ENCODE assay signal across 33 cellular contexts in the genomic region with DNA sequence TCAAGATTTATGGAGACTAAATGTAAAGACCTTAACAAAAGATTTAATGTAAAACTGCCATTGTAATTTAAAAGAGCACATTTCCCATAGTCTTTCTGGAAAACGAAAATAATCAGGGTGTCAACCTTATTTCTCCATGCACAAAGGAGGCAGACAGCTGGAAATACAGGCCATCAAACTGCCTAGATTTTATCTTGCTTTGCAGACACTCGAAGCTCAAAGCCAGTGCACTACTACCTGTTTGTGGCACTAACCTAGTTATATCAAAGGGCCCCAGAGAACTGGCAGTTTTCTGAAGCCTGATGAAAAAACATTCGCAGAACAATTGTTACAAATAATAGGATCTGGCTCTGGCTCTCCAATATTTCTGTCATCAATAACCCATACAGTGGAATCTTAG.
"Had no signal": no experiment of that assay in that cellular context is flagged by ENCODE, and none has a peak within 500 bp of the region (broad histone marks: within the 10 kb centered on the region; RNA-seq: fewer than 3 reads in every experiment).

No MANE protein-coding gene starts in this region.

- H3K4me1 ChIP-seq: adrenal gland, body of pancreas, breast epithelium had no signal

- H3K27me3 ChIP-seq: adrenal gland, body of pancreas, brain microvascular endothelial cell, breast epithelium had no signal

- DNase-seq: activated B cell treated with CpG ODN at 0.5 μM for 24 hours; activated CD4-positive, alpha-beta memory T cell treated with anti-CD3 and anti-CD28 coated beads for 36 hours; activated CD4-positive, alpha-beta T cell treated with anti-CD3 and anti-CD28 coated beads for 4 hours; activated CD4-positive, alpha-beta T cell treated with anti-CD3 and anti-CD28 coated beads, Interleukin-2, amount 10 ng/mL, durations not matched to agents 24 days and 14 days; activated CD4-positive, alpha-beta T cell treated with anti-CD3 and anti-CD28 coated beads, Interleukin-2, amount 50 U/mL, for 1 hour; activated CD4-positive, alpha-beta T cell treated with anti-CD3 and anti-CD28 coated beads, Interleukin-2, amount 50 U/mL, for 4 hours; activated CD4-positive, CD25-positive, alpha-beta regulatory T cell treated with anti-CD3 and anti-CD28 coated beads, Interleukin-2, amount 50 U/mL, for 72 hours; activated CD8-positive, alpha-beta memory T cell treated with anti-CD3 and anti-CD28 coated beads, Interleukin-2, amount 50 U/mL, for 4 hours; activated CD8-positive, alpha-beta T cell treated with anti-CD3 and anti-CD28 coated beads for 36 hours; activated effector memory CD4-positive, alpha-beta T cell treated with anti-CD3 and anti-CD28 coated beads, Interleukin-2, amount 50 U/mL, for 16 hours; activated gamma-delta T cell treated with Interleukin-2 at 50 U/mL for 16 hours; activated naive CD4-positive, alpha-beta T cell; activated naive CD4-positive, alpha-beta T cell treated with anti-CD3 and anti-CD28 coated beads for 36 hours; activated naive CD4-positive, alpha-beta T cell treated with anti-CD3 and anti-CD28 coated beads, Interleukin-2, amount 50 U/mL, for 16 hours; activated naive CD8-positive, alpha-beta T cell treated with anti-CD3 and anti-CD28 coated beads for 36 hours; activated T-cell treated with anti-CD3 and anti-CD28 coated beads for 4 hours; activated T-cell treated with anti-CD3 and anti-CD28 coated beads, Interleukin-2, amount 50 U/mL, for 1 hour; activated T-cell treated with anti-CD3 and anti-CD28 coated beads, Interleukin-2, amount 50 U/mL, for 4 hours; activated T-cell treated with anti-CD3 and anti-CD28 coated beads, Interleukin-2, amount 50 U/mL, for 72 hours; amniotic stem cell; aorta; body of pancreas; brain microvascular endothelial cell; central memory CD4-positive, alpha-beta T cell; T-helper 2 cell; T-helper 9 cell had no signal

- H3K27ac ChIP-seq: adrenal gland, body of pancreas, brain microvascular endothelial cell, breast epithelium, VCaP had no signal

- H3K9me3 ChIP-seq: adrenal gland, body of pancreas had no signal

- H3K36me3 ChIP-seq: adrenal gland, brain microvascular endothelial cell, breast epithelium had no signal

- ATAC-seq: activated CD8-positive, alpha-beta T cell treated with anti-CD3 and anti-CD28 coated beads for 36 hours; activated naive CD4-positive, alpha-beta T cell treated with anti-CD3 and anti-CD28 coated beads, Interleukin-2, amount 50 U/mL, for 72 hours; activated T-cell treated with anti-CD3 and anti-CD28 coated beads, Interleukin-2, amount 50 U/mL, for 4 hours; activated T-cell treated with anti-CD3 and anti-CD28 coated beads, Interleukin-2, amount 50 U/mL, for 72 hours; activated T-helper 17 cell treated with anti-CD3 and anti-CD28 coated beads, Interleukin-2, amount 50 U/mL, for 72 hours; body of pancreas had no signal

- FAIRE-seq: astrocyte, TTC549 had no signal

- H3K4me3 ChIP-seq: adrenal gland, body of pancreas, breast epithelium had no signal
